Comparison of ENCODE assay signal across 8 cellular contexts in the genomic region with DNA sequence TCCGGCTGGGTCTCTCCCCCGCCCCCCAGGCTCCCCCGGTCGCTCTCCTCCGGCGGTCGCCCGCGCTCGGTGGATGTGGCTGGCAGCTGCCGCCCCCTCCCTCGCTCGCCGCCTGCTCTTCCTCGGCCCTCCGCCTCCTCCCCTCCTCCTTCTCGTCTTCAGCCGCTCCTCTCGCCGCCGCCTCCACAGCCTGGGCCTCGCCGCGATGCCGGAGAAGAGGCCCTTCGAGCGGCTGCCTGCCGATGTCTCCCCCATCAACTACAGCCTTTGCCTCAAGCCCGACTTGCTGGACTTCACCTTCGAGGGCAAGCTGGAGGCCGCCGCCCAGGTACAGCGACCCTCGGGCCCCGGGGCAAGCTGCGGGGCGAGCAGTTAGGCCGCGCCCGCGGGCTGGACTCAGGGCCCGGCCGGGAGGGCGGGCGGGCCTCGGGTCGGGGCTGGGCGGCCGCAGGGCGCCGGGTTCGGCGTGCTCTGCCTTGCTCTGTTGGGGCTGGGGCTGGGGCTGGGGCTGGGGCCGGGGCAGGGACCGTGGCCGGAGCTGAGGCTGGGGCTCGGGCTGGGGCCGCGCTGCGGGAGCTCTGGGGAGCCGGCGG. TPM values are rescaled to one million over a fixed set of nuclear protein-coding genes. Genes with fewer than 3 reads are reported as not detected.
DNase-seq lines count a peak whose midpoint lies in the region; ATAC-seq and TF ChIP-seq lines count a peak whose summit lies in the region.
"Not testable (repeated sequence)": the region's sequence is repeated elsewhere in the genome, so short reads cannot be mapped to it uniquely, and the experiment has no call there.

No MANE protein-coding gene starts in this region.

- not testable (repeated sequence) for H3K36me3 Mint-ChIP-seq in CD4-positive, CD25-positive, alpha-beta regulatory T cell

- not testable (repeated sequence) for H3K27me3 ChIP-seq in CD4-positive, CD25-positive, alpha-beta regulatory T cell (ENCODE audit: control insufficient read depth, insufficient read depth, low read length); NT2/D1 (ENCODE audit: insufficient read depth, insufficient read length); lung (ENCODE audit: control insufficient read depth, insufficient read depth)

- DNase-seq in CD4-positive, CD25-positive, alpha-beta regulatory T cell = peak in 1 of 3 donors; percentile 2
- DNase-seq in NT2/D1 (ENCODE audit: low read depth, low spot score); lung (ENCODE audit: low spot score): not testable (repeated sequence)
- peak; percentile 48 to 58 for DNase-seq in activated T-cell treated with anti-CD3 and anti-CD28 coated beads, Interleukin-2, amount 50 U/mL, for 48 hours
- peak; percentile 45 to 62 for DNase-seq in erythroblast (lab: John Stamatoyannopoulos, UW)
- peak; percentile 12 to 17 for DNase-seq in stimulated activated CD4-positive, alpha-beta T cell treated with anti-CD3 and anti-CD28 coated beads, Interleukin-2, amount 100 ng/mL, for 24 hours

- peak overlapping the region; percentile 42 for H3K9ac ChIP-seq in NT2/D1 (ENCODE audit: insufficient read length, low read depth)

- H3K27me3 Mint-ChIP-seq in CD4-positive, CD25-positive, alpha-beta regulatory T cell = not testable (repeated sequence)

- not testable (repeated sequence) for H3K9me3 Mint-ChIP-seq in CD4-positive, CD25-positive, alpha-beta regulatory T cell

- H3K4me1 Mint-ChIP-seq in CD4-positive, CD25-positive, alpha-beta regulatory T cell = peaks cover 5 to 19% (median 7%) of the 10 kb centered on the region in 4 donors

- WGBS in lung, 2 donors = 0% methylated on average over 3 to 33 of the region's 62 CpGs

- peak overlapping the region; percentile 57 for H3K27ac ChIP-seq in CD4-positive, CD25-positive, alpha-beta regulatory T cell (ENCODE audit: insufficient read depth, low read length, poor library complexity, severe bottlenecking)
- peak overlapping the region; percentile 82 to 86 for H3K27ac ChIP-seq in lung (ENCODE audit: low read depth in 1 of 2, low read length in 1 of 2)

- not testable (repeated sequence) for TF ChIP-seq POLR2A in erythroblast (IDR thresholded peaks at IDR 0.05; ENCODE audit: low read length)

- TF ChIP-seq CTCF in lung (IDR thresholded peaks at IDR 0.05; ENCODE audit: control extremely low read depth, extremely low read depth) = not testable (repeated sequence)

- peak overlapping the region in 3 of 4 donors; percentile 90 to 94 (median 93) for H3K4me3 Mint-ChIP-seq in CD4-positive, CD25-positive, alpha-beta regulatory T cell

- peak overlapping the region in 1 of 3 donors; percentile 90 for H3K27ac Mint-ChIP-seq in CD4-positive, CD25-positive, alpha-beta regulatory T cell

- H3K4me1 ChIP-seq in CD4-positive, CD25-positive, alpha-beta regulatory T cell (ENCODE audit: control insufficient read depth, insufficient read depth, low read length, poor library complexity, severe bottlenecking); NT2/D1 (ENCODE audit: insufficient read depth, insufficient read length); lung (ENCODE audit: control insufficient read depth in 2 of 2, insufficient read depth in 2 of 2, low read length in 2 of 2): not testable (repeated sequence)

- not testable (repeated sequence) for H3K9me3 ChIP-seq in CD4-positive, CD25-positive, alpha-beta regulatory T cell (ENCODE audit: control insufficient read depth in 2 of 2, low read length in 2 of 2); NT2/D1 (ENCODE audit: insufficient read depth, low read length); lung (ENCODE audit: control insufficient read depth in 2 of 2, insufficient read depth in 1 of 2, low read length in 1 of 2)

- H3K4me3 ChIP-seq in CD4-positive, CD25-positive, alpha-beta regulatory T cell (ENCODE audit: low read depth, low read length) = not testable (repeated sequence)
- H3K4me3 ChIP-seq in NT2/D1 (ENCODE audit: insufficient read length, low read depth) = peak overlapping the region; percentile 50
- H3K4me3 ChIP-seq in lung = peak overlapping the region; percentile 62

- not testable (repeated sequence) for H3K36me3 ChIP-seq in CD4-positive, CD25-positive, alpha-beta regulatory T cell (ENCODE audit: control insufficient read depth, insufficient read depth, low read length); NT2/D1 (ENCODE audit: insufficient read depth, insufficient read length, low read length); lung (ENCODE audit: control insufficient read depth in 2 of 2, insufficient read depth in 2 of 2, low read length in 2 of 2)

- ATAC-seq in CD4-positive, CD25-positive, alpha-beta regulatory T cell (ENCODE audit: low read depth in 2 of 2) = peak; percentile 6 to 12
- ATAC-seq in GM19395 (IDR thresholded peaks at IDR 0.05; ENCODE audit: unreplicated experiment) (peak; percentile 61), HG03045 (IDR thresholded peaks at IDR 0.05; ENCODE audit: unreplicated experiment) (peak; percentile 38), lung (ENCODE audit: insufficient read depth, low FRiP score) (peak; percentile 14)

RNA-seq across cellular contexts. Expression of a gene that starts 0.4 kb away (rescaled TPM):
- total RNA-seq in CD4-positive, CD25-positive, alpha-beta regulatory T cell = 118 TPM
- 10 to 100 TPM; 40.6 to 50.1 (median 41.5) TPM for polyA plus RNA-seq in CD4-positive, CD25-positive, alpha-beta regulatory T cell
- total RNA-seq in lung = 100 to 1,000 TPM in 1 of 2 donors, 10 to 100 TPM in 1; 93.8 to 245 TPM
- polyA plus RNA-seq in lung = 10 to 100 TPM; 30.1 to 36.9 TPM

Comparison
In these comparisons a context has a peak if more than half of its experiments do, and no peak if none do; other contexts are left out.
1. ATAC-seq: peak in every context shown above with its lines; median percentile 61 in GM19395; 38 in HG03045; 14 in lung; 9 in CD4-positive, CD25-positive, alpha-beta regulatory T cell.